1 cellular context compared by ENCODE assay signal in the genomic region with DNA sequence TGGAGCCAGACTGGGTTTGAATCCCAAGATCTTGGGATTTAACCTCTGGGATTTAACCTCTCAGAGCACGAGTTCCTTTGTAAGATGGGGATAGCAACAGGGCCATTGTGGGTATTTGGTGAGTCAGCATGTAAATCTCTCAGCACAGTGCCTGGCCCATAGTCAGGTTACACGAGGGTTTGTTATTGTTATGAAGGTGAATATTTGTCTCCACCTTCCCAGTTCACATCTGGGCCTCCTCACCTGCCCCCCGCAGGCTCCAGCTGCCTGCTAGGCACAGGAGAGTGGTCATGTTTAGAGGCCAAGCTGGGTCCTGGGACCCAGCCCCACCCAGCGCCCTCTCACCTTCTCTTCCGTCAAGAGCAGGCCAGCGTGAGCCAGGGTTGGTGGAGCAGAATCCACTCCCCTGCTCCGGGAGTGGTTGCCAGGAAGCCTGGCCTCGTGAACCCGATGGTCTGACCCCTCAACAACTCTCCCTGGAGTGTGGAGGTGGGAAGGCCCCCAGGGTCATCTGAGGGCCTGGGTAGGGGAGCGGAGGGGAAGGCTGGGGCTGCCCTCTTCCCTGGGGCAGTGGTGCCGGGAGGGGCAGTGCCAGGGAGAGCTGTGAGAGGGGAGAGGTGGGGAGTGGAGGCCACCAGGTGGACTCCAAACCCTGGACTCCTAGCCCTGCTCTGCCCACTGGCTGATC.
TF ChIP-seq lines count a peak whose summit lies in the region.

No MANE protein-coding gene starts in this region.

TF ChIP-seq in WTC11, 78 proteins besides CTCF, POLR2A, EP300 and RAD21 (continued from another document):
- TF ChIP-seq, protein P1, sequence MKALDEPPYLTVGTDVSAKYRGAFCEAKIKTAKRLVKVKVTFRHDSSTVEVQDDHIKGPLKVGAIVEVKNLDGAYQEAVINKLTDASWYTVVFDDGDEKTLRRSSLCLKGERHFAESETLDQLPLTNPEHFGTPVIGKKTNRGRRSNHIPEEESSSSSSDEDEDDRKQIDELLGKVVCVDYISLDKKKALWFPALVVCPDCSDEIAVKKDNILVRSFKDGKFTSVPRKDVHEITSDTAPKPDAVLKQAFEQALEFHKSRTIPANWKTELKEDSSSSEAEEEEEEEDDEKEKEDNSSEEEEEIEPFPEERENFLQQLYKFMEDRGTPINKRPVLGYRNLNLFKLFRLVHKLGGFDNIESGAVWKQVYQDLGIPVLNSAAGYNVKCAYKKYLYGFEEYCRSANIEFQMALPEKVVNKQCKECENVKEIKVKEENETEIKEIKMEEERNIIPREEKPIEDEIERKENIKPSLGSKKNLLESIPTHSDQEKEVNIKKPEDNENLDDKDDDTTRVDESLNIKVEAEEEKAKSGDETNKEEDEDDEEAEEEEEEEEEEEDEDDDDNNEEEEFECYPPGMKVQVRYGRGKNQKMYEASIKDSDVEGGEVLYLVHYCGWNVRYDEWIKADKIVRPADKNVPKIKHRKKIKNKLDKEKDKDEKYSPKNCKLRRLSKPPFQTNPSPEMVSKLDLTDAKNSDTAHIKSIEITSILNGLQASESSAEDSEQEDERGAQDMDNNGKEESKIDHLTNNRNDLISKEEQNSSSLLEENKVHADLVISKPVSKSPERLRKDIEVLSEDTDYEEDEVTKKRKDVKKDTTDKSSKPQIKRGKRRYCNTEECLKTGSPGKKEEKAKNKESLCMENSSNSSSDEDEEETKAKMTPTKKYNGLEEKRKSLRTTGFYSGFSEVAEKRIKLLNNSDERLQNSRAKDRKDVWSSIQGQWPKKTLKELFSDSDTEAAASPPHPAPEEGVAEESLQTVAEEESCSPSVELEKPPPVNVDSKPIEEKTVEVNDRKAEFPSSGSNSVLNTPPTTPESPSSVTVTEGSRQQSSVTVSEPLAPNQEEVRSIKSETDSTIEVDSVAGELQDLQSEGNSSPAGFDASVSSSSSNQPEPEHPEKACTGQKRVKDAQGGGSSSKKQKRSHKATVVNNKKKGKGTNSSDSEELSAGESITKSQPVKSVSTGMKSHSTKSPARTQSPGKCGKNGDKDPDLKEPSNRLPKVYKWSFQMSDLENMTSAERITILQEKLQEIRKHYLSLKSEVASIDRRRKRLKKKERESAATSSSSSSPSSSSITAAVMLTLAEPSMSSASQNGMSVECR (CRISPR knock-in tag; IDR thresholded peaks at IDR 0.05; ENCODE audit: borderline replicate concordance), result no peak
- TF ChIP-seq FOXP1 (CRISPR knock-in tag; IDR thresholded peaks at IDR 0.05; ENCODE audit: borderline replicate concordance) (no peak), FOXK1 (CRISPR knock-in tag; IDR thresholded peaks at IDR 0.05) (no peak), GTF2I (CRISPR knock-in tag; conservative IDR thresholded peaks at IDR 0.05) (no peak), OVOL2 (CRISPR knock-in tag; IDR thresholded peaks at IDR 0.05; ENCODE audit: borderline replicate concordance) (no peak), MYBL2 (CRISPR knock-in tag; IDR thresholded peaks at IDR 0.05) (no peak), RORB (CRISPR knock-in tag; IDR thresholded peaks at IDR 0.05) (no peak), NR1H2 (CRISPR knock-in tag; IDR thresholded peaks at IDR 0.05) (no peak)
- TF ChIP-seq, protein P2, sequence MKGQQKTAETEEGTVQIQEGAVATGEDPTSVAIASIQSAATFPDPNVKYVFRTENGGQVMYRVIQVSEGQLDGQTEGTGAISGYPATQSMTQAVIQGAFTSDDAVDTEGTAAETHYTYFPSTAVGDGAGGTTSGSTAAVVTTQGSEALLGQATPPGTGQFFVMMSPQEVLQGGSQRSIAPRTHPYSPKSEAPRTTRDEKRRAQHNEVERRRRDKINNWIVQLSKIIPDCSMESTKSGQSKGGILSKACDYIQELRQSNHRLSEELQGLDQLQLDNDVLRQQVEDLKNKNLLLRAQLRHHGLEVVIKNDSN (CRISPR knock-in tag; IDR thresholded peaks at IDR 0.05), result no peak
